ENCODE assay signal across 10 cellular contexts in the genomic region with DNA sequence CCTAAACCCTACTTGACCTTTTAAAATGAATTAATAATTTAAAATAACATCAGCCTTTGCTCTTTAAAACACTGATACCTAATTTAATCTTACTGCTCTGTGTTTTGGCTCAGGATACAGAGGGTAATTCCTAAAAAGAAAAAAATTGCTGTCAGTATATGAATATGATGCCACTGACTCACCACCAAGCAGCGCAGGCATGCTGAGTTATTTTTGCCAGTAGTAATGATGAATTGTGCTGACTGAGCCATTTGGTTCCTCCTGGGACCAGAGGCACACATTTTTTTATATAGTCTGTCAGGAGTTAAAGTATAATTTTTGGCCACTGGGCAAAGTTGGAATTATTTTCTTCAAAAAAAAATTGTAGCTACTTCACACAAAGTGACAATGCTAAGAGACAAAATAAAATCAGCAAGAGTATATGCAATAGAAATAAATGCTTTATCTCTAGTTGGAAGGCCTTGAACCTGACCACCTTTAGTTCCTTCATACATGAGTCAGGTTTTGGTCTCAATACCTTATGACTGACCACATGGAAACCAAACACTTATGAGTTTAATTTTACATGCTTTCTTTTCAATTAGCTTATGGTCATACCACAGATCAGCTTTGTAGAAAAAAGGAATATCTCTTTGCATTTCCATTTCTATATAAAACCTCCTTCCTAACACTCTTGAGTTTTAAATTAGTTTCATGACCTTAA.
DNase-seq lines count a peak whose midpoint lies in the region; ATAC-seq and TF ChIP-seq lines count a peak whose summit lies in the region.
"Had no signal": no experiment of that assay in that cellular context is flagged by ENCODE, and none has a peak within 500 bp of the region (broad histone marks: within the 10 kb centered on the region; RNA-seq: fewer than 3 reads in every experiment).

No MANE protein-coding gene starts in this region.

- H3K27me3 ChIP-seq in adrenal gland: no peaks in the 10 kb centered on the region
- H3K27me3 ChIP-seq: right lobe of liver had no signal

- no peaks in the 10 kb centered on the region for H3K36me3 ChIP-seq in adrenal gland (replicated peaks in 1 of 2)
- H3K36me3 ChIP-seq: right lobe of liver had no signal

- ATAC-seq in GM18508 (IDR thresholded peaks at IDR 0.05; ENCODE audit: insufficient read depth, unreplicated experiment) (peak; percentile 66), HG03064 (IDR thresholded peaks at IDR 0.05; ENCODE audit: low read depth, unreplicated experiment) (peak; percentile 76), omental fat pad (ENCODE audit: low FRiP score) (peak; percentile 95), HG02852 (IDR thresholded peaks at IDR 0.05; ENCODE audit: unreplicated experiment) (no peak)

- intact Hi-C loops in adrenal gland (cut with DNase I): no loop called here

- WGBS in adrenal gland, 4 donors: 7 to 35% (median 16%) methylated on average over 1 of the region's 1 CpG

- H3K27ac ChIP-seq in adrenal gland: peak overlapping the region in 2 of 5 donors; percentile 7 to 13
- H3K27ac ChIP-seq: right lobe of liver had no signal

- TF ChIP-seq POLR2A in adrenal gland (IDR thresholded peaks at IDR 0.05): no peak

- no peak overlapping the region for H3K4me3 ChIP-seq in adrenal gland
- H3K4me3 ChIP-seq: right lobe of liver had no signal

- TF ChIP-seq CTCF in adrenal gland (IDR thresholded peaks at IDR 0.05): peak in 2 of 6 experiments; percentile 16 to 18
- TF ChIP-seq CTCF in omental fat pad (IDR thresholded peaks at IDR 0.05): no peak

- DNase-seq in adrenal gland (peak; percentile 35 to 86 (median 78)), omental fat pad (ENCODE audit: low spot score) (no peak), T1000 (lab: John Stamatoyannopoulos, UW) (no peak), inferior parietal cortex (ENCODE audit: extremely low spot score) (no peak), superior temporal gyrus (ENCODE audit: extremely low spot score) (no peak)
- DNase-seq: activated naive CD8-positive, alpha-beta T cell treated with anti-CD3 and anti-CD28 coated beads, Interleukin-2, amount 10 ng/mL, durations not matched to agents 7 days and 5 days; right lobe of liver had no signal

- peaks cover 0 to 26% of the 10 kb centered on the region in 2 donors for H3K4me1 ChIP-seq in adrenal gland (replicated peaks in 1 of 2)
- H3K4me1 ChIP-seq: right lobe of liver had no signal

- H3K9me3 ChIP-seq in adrenal gland (replicated peaks in 1 of 3): peaks cover 0 to 6% (median 0%) of the 10 kb centered on the region in 3 donors
- H3K9me3 ChIP-seq: right lobe of liver had no signal

Comparison
In these comparisons a context has a peak if more than half of its experiments do, and no peak if none do; other contexts are left out.
1. DNase-seq: peak in adrenal gland (7 of 7); none in omental fat pad (single experiment), T1000 (single experiment), inferior parietal cortex (single experiment) and superior temporal gyrus (single experiment).